Comparison of ENCODE assay signal across 34 cellular contexts in genomic region chr1:220997791-220998190, GRCh38.
"Had no signal": no experiment of that assay in that cellular context is flagged by ENCODE, and none has a peak within 500 bp of the region (broad histone marks: within the 10 kb centered on the region; RNA-seq: fewer than 3 reads in every experiment).

No MANE protein-coding gene starts in this region.

- H3K4me1 Mint-ChIP-seq: activated B cell treated with CpG ODN at 0.5 μM for 24 hours; activated CD4-positive, alpha-beta T cell treated with anti-CD3 and anti-CD28 coated beads, Interleukin-2, amount 10 ng/mL, durations not matched to agents 24 days and 14 days; activated CD8-positive, alpha-beta memory T cell treated with anti-CD3 and anti-CD28 coated beads, Interleukin-2, amount 10 ng/mL, durations not matched to agents 7 days and 5 days; activated naive CD4-positive, alpha-beta T cell treated with anti-CD3 and anti-CD28 coated beads, Interleukin-2, amount 50 U/mL, for 24 hours; activated naive CD8-positive, alpha-beta T cell treated with anti-CD3 and anti-CD28 coated beads for 36 hours; activated naive CD8-positive, alpha-beta T cell treated with anti-CD3 and anti-CD28 coated beads, Interleukin-2, amount 50 U/mL, for 24 hours; brain had no signal

- H3K27me3 ChIP-seq: ascending aorta, esophagus muscularis mucosa, gastrocnemius medialis, heart left ventricle had no signal

- DNase-seq: activated B cell treated with CpG ODN at 0.5 μM for 24 hours; activated CD4-positive, alpha-beta memory T cell treated with anti-CD3 and anti-CD28 coated beads for 36 hours; activated CD4-positive, alpha-beta T cell treated with anti-CD3 and anti-CD28 coated beads, Interleukin-2, amount 10 ng/mL, durations not matched to agents 24 days and 14 days; activated CD8-positive, alpha-beta memory T cell treated with anti-CD3 and anti-CD28 coated beads, Interleukin-2, amount 10 ng/mL, durations not matched to agents 7 days and 5 days; activated CD8-positive, alpha-beta memory T cell treated with anti-CD3 and anti-CD28 coated beads, Interleukin-2, amount 50 U/mL, for 4 hours; activated CD8-positive, alpha-beta T cell treated with anti-CD3 and anti-CD28 coated beads, Interleukin-2, amount 10 ng/mL, durations not matched to agents 7 days and 5 days; activated effector memory CD4-positive, alpha-beta T cell treated with anti-CD3 and anti-CD28 coated beads, Interleukin-2, amount 50 U/mL, for 16 hours; activated naive CD4-positive, alpha-beta T cell treated with anti-CD3 and anti-CD28 coated beads for 36 hours; activated naive CD8-positive, alpha-beta T cell treated with anti-CD3 and anti-CD28 coated beads for 36 hours; activated naive CD8-positive, alpha-beta T cell treated with anti-CD3 and anti-CD28 coated beads, Interleukin-2, amount 50 U/mL, for 24 hours; activated T-cell treated with anti-CD3 and anti-CD28 coated beads, Interleukin-2, amount 50 U/mL, for 1 hour; activated T-cell treated with anti-CD3 and anti-CD28 coated beads, Interleukin-2, amount 50 U/mL, for 48 hours; adrenal gland; central memory CD4-positive, alpha-beta T cell; cerebellar nuclear complex; dermis blood vessel endothelial cell; effector CD4-positive, alpha-beta T cell; effector memory CD8-positive, alpha-beta T cell; erythroblast; foreskin keratinocyte; gastrocnemius medialis; glutamatergic neuron; heart left ventricle; T-helper 2 cell had no signal

- H3K27ac ChIP-seq: adrenal gland, ascending aorta, breast epithelium, cardiac muscle cell, coronary artery, esophagus muscularis mucosa, foreskin keratinocyte, gastrocnemius medialis, heart left ventricle, VCaP had no signal

- H3K4me3 Mint-ChIP-seq: activated B cell treated with CpG ODN at 0.5 μM for 24 hours; activated CD4-positive, alpha-beta memory T cell treated with anti-CD3 and anti-CD28 coated beads for 36 hours; activated CD4-positive, alpha-beta T cell treated with anti-CD3 and anti-CD28 coated beads, Interleukin-2, amount 10 ng/mL, durations not matched to agents 24 days and 14 days; activated CD8-positive, alpha-beta memory T cell treated with anti-CD3 and anti-CD28 coated beads, Interleukin-2, amount 10 ng/mL, durations not matched to agents 7 days and 5 days; activated CD8-positive, alpha-beta T cell treated with anti-CD3 and anti-CD28 coated beads, Interleukin-2, amount 10 ng/mL, durations not matched to agents 7 days and 5 days; activated naive CD4-positive, alpha-beta T cell treated with anti-CD3 and anti-CD28 coated beads for 36 hours; activated naive CD4-positive, alpha-beta T cell treated with anti-CD3 and anti-CD28 coated beads, Interleukin-2, amount 50 U/mL, for 24 hours; activated naive CD8-positive, alpha-beta T cell treated with anti-CD3 and anti-CD28 coated beads for 36 hours; activated naive CD8-positive, alpha-beta T cell treated with anti-CD3 and anti-CD28 coated beads, Interleukin-2, amount 50 U/mL, for 24 hours; activated T-helper 1 cell treated with anti-CD3 and anti-CD28 coated beads, Interleukin-12 subunit alpha, Interleukin-12 subunit beta, Interleukin-2, Interleukin-4 antibody, amounts not matched to agents 30 ng/mL and 10 ng/mL and 1 ng/mL, durations not matched to agents 14 hours and 24 hours and 36 hours; brain; effector memory CD8-positive, alpha-beta T cell had no signal

- H3K36me3 ChIP-seq: adrenal gland, ascending aorta, breast epithelium, cardiac muscle cell, esophagus muscularis mucosa, gastrocnemius medialis, heart left ventricle had no signal

- H3K27me3 Mint-ChIP-seq: activated B cell treated with CpG ODN at 0.5 μM for 24 hours; activated CD4-positive, alpha-beta T cell treated with anti-CD3 and anti-CD28 coated beads, Interleukin-2, amount 10 ng/mL, durations not matched to agents 24 days and 14 days; activated CD8-positive, alpha-beta memory T cell treated with anti-CD3 and anti-CD28 coated beads, Interleukin-2, amount 10 ng/mL, durations not matched to agents 7 days and 5 days; brain; effector memory CD8-positive, alpha-beta T cell had no signal

- H3K4me3 ChIP-seq: adrenal gland, ascending aorta, breast epithelium, cardiac muscle cell, coronary artery, esophagus muscularis mucosa, gastrocnemius medialis, heart left ventricle had no signal

- H3K4me1 ChIP-seq: adrenal gland, ascending aorta, breast epithelium, foreskin keratinocyte, gastrocnemius medialis had no signal

- H3K27ac Mint-ChIP-seq: activated B cell treated with CpG ODN at 0.5 μM for 24 hours; activated CD4-positive, alpha-beta memory T cell treated with anti-CD3 and anti-CD28 coated beads for 36 hours; activated CD4-positive, alpha-beta T cell treated with anti-CD3 and anti-CD28 coated beads, Interleukin-2, amount 10 ng/mL, durations not matched to agents 24 days and 14 days; activated CD8-positive, alpha-beta memory T cell treated with anti-CD3 and anti-CD28 coated beads, Interleukin-2, amount 10 ng/mL, durations not matched to agents 7 days and 5 days; activated CD8-positive, alpha-beta T cell treated with anti-CD3 and anti-CD28 coated beads, Interleukin-2, amount 10 ng/mL, durations not matched to agents 7 days and 5 days; activated naive CD4-positive, alpha-beta T cell treated with anti-CD3 and anti-CD28 coated beads for 36 hours; activated naive CD4-positive, alpha-beta T cell treated with anti-CD3 and anti-CD28 coated beads, Interleukin-2, amount 50 U/mL, for 24 hours; activated naive CD8-positive, alpha-beta T cell treated with anti-CD3 and anti-CD28 coated beads for 36 hours; activated naive CD8-positive, alpha-beta T cell treated with anti-CD3 and anti-CD28 coated beads, Interleukin-2, amount 50 U/mL, for 24 hours; activated T-helper 1 cell treated with anti-CD3 and anti-CD28 coated beads, Interleukin-12 subunit alpha, Interleukin-12 subunit beta, Interleukin-2, Interleukin-4 antibody, amounts not matched to agents 30 ng/mL and 10 ng/mL and 1 ng/mL, durations not matched to agents 14 hours and 24 hours and 36 hours; activated T-helper 2 cell treated with anti-CD3 and anti-CD28 coated beads, Interferon-gamma antibody, Interleukin-2, Interleukin-4, amounts not matched to agents 10 μg/mL and 5 μg/mL and 100 μg/mL, durations not matched to agents 14 hours and 24 hours and 36 hours; brain; effector memory CD8-positive, alpha-beta T cell had no signal

- H3K9me3 ChIP-seq: adrenal gland, ascending aorta, breast epithelium, esophagus muscularis mucosa, gastrocnemius medialis, heart left ventricle had no signal

- H3K36me3 Mint-ChIP-seq: activated CD4-positive, alpha-beta memory T cell treated with anti-CD3 and anti-CD28 coated beads for 36 hours; activated CD8-positive, alpha-beta memory T cell treated with anti-CD3 and anti-CD28 coated beads, Interleukin-2, amount 10 ng/mL, durations not matched to agents 7 days and 5 days; activated naive CD4-positive, alpha-beta T cell treated with anti-CD3 and anti-CD28 coated beads, Interleukin-2, amount 50 U/mL, for 24 hours; activated naive CD8-positive, alpha-beta T cell treated with anti-CD3 and anti-CD28 coated beads for 36 hours; brain had no signal

- H3K9me3 Mint-ChIP-seq: activated naive CD4-positive, alpha-beta T cell treated with anti-CD3 and anti-CD28 coated beads for 36 hours; activated naive CD4-positive, alpha-beta T cell treated with anti-CD3 and anti-CD28 coated beads, Interleukin-2, amount 50 U/mL, for 24 hours had no signal
